14 cellular contexts compared by ENCODE assay signal in the genomic region with DNA sequence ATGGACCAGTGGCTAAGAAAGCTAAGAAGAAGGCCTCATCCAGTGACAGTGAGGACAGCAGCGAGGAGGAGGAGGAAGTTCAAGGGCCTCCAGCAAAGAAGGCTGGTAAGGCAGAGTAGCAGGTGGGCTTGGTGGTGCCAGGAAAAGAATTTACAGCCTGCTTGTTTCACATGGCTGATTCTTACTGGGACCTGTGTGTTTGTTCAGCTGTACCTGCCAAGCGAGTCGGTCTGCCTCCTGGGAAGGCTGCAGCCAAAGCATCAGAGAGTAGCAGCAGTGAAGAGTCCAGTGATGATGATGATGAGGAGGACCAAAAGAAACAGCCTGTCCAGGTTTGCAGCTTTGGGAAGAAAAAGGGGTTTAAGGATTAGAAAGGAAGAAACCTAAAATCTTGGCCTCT. TPM values are rescaled to one million over a fixed set of nuclear protein-coding genes. Genes with fewer than 3 reads are reported as not detected.
DNase-seq lines count a peak whose midpoint lies in the region; ATAC-seq and TF ChIP-seq lines count a peak whose summit lies in the region.
"Had no signal": no experiment of that assay in that cellular context is flagged by ENCODE, and none has a peak within 500 bp of the region (broad histone marks: within the 10 kb centered on the region; RNA-seq: fewer than 3 reads in every experiment).

No MANE protein-coding gene starts in this region.

- peak overlapping the region; percentile 86 for H3K27ac Mint-ChIP-seq in activated T-cell treated with anti-CD3 and anti-CD28 coated beads, Interleukin-2, amount 50 U/mL, for 72 hours
- H3K27ac Mint-ChIP-seq in activated T-helper 17 cell treated with anti-CD3 and anti-CD28 coated beads, Interleukin-2, amount 50 U/mL, for 72 hours: peak overlapping the region; percentile 85
- peak overlapping the region; percentile 16 for H3K27ac Mint-ChIP-seq in stimulated activated effector memory CD8-positive, alpha-beta T cell treated with anti-CD3 and anti-CD28 coated beads, Interleukin-12 subunit alpha, Interleukin-12 subunit beta, amount 100 ng/mL, for 72 hours

- no peak for TF ChIP-seq CTCF in NB4 (IDR thresholded peaks at IDR 0.05; ENCODE audit: low read depth, low read length)

- peaks cover 54% of the 10 kb centered on the region for H3K4me1 Mint-ChIP-seq in activated T-cell treated with anti-CD3 and anti-CD28 coated beads, Interleukin-2, amount 50 U/mL, for 72 hours (ENCODE audit: low read depth)
- peaks cover 17% of the 10 kb centered on the region for H3K4me1 Mint-ChIP-seq in activated T-helper 17 cell treated with anti-CD3 and anti-CD28 coated beads, Interleukin-2, amount 50 U/mL, for 72 hours
- H3K4me1 Mint-ChIP-seq in stimulated activated effector memory CD8-positive, alpha-beta T cell treated with anti-CD3 and anti-CD28 coated beads, Interleukin-12 subunit alpha, Interleukin-12 subunit beta, amount 100 ng/mL, for 72 hours: peaks cover 36% of the 10 kb centered on the region

- DNase-seq in activated T-cell treated with anti-CD3 and anti-CD28 coated beads, Interleukin-2, amount 50 U/mL, for 72 hours: no peak
- DNase-seq in activated T-cell treated with anti-CD3 and anti-CD28 coated beads, Interleukin-2, amount 50 U/mL, for 1 hour: no peak
- DNase-seq in NB4 (ENCODE audit: low read depth): peak; percentile 2
- DNase-seq in stimulated activated effector memory CD8-positive, alpha-beta T cell treated with anti-CD3 and anti-CD28 coated beads, Interleukin-12 subunit alpha, Interleukin-12 subunit beta, amount 100 ng/mL, for 72 hours (ENCODE audit: low spot score in 2 of 2): no peak
- no peak for DNase-seq in DMS 273 (lab: John Stamatoyannopoulos, UW; ENCODE audit: unreplicated experiment)
- DNase-seq in NCI-H2227 treated with DMSO at 0.1 percent for 48 hours (lab: John Stamatoyannopoulos, UW): no peak
- no peak for DNase-seq in HEK293T (ENCODE audit: extremely low spot score)
- DNase-seq: IMR-90; left colon; NCI-H1105 treated with DMSO at 0.1 percent for 48 hours; stimulated activated CD4-positive, alpha-beta T cell treated with anti-CD3 and anti-CD28 coated beads, Interleukin-4, amount 100 ng/mL, for 4 hours had no signal

- POLR2A ChIA-PET in HEK293T (lab: Yijun Ruan, JAX): interaction anchor here (1.1 kb wide), 1 partner anchor 12 kb away, joined by 4 read pairs; no protein-coding TSS in a partner anchor

- H3K27me3 Mint-ChIP-seq in activated T-cell treated with anti-CD3 and anti-CD28 coated beads, Interleukin-2, amount 50 U/mL, for 72 hours (ENCODE audit: low read depth): no peaks in the 10 kb centered on the region
- H3K27me3 Mint-ChIP-seq in activated T-helper 17 cell treated with anti-CD3 and anti-CD28 coated beads, Interleukin-2, amount 50 U/mL, for 72 hours: no peaks in the 10 kb centered on the region

- no peaks in the 10 kb centered on the region for H3K9me3 Mint-ChIP-seq in activated T-cell treated with anti-CD3 and anti-CD28 coated beads, Interleukin-2, amount 50 U/mL, for 72 hours
- H3K9me3 Mint-ChIP-seq in activated T-helper 17 cell treated with anti-CD3 and anti-CD28 coated beads, Interleukin-2, amount 50 U/mL, for 72 hours: no peaks in the 10 kb centered on the region
- no peaks in the 10 kb centered on the region for H3K9me3 Mint-ChIP-seq in stimulated activated effector memory CD8-positive, alpha-beta T cell treated with anti-CD3 and anti-CD28 coated beads, Interleukin-12 subunit alpha, Interleukin-12 subunit beta, amount 100 ng/mL, for 72 hours

- H3K36me3 Mint-ChIP-seq in activated T-cell treated with anti-CD3 and anti-CD28 coated beads, Interleukin-2, amount 50 U/mL, for 72 hours (ENCODE audit: insufficient read depth in 2 of 2): peaks cover 17 to 63% of the 10 kb centered on the region in 2 donors
- H3K36me3 Mint-ChIP-seq in activated T-helper 17 cell treated with anti-CD3 and anti-CD28 coated beads, Interleukin-2, amount 50 U/mL, for 72 hours (ENCODE audit: low read depth): peaks cover 100% of the 10 kb centered on the region
- peaks cover 100% of the 10 kb centered on the region for H3K36me3 Mint-ChIP-seq in stimulated activated effector memory CD8-positive, alpha-beta T cell treated with anti-CD3 and anti-CD28 coated beads, Interleukin-12 subunit alpha, Interleukin-12 subunit beta, amount 100 ng/mL, for 72 hours

- CTCF ChIA-PET in HEK293T (lab: Yijun Ruan, JAX): interaction anchor here (1.3 kb wide), 1 partner anchor 12 kb away, joined by 3 read pairs; no protein-coding TSS in a partner anchor

- H3K4me3 Mint-ChIP-seq in activated T-cell treated with anti-CD3 and anti-CD28 coated beads, Interleukin-2, amount 50 U/mL, for 72 hours: no peak overlapping the region
- peak overlapping the region; percentile 95 for H3K4me3 Mint-ChIP-seq in activated T-helper 17 cell treated with anti-CD3 and anti-CD28 coated beads, Interleukin-2, amount 50 U/mL, for 72 hours
- no peak overlapping the region for H3K4me3 Mint-ChIP-seq in stimulated activated effector memory CD8-positive, alpha-beta T cell treated with anti-CD3 and anti-CD28 coated beads, Interleukin-12 subunit alpha, Interleukin-12 subunit beta, amount 100 ng/mL, for 72 hours

- ATAC-seq in activated T-cell treated with anti-CD3 and anti-CD28 coated beads, Interleukin-2, amount 50 U/mL, for 72 hours (replicated peaks in 1 of 2): no peak
- no peak for ATAC-seq in activated T-helper 17 cell treated with anti-CD3 and anti-CD28 coated beads, Interleukin-2, amount 50 U/mL, for 72 hours (replicated peaks)
- ATAC-seq in stimulated activated effector memory CD8-positive, alpha-beta T cell treated with anti-CD3 and anti-CD28 coated beads, Interleukin-12 subunit alpha, Interleukin-12 subunit beta, amount 100 ng/mL, for 72 hours: no peak
- ATAC-seq: left colon, Panc1, SK-N-SH treated with all-trans-retinoic acid at 6 μM for 48 hours had no signal

- H3K4me3 ChIP-seq in NB4 (ENCODE audit: low read depth, low read length): no peak overlapping the region

- no peak for TF ChIP-seq POLR2A in NB4 (IDR thresholded peaks at IDR 0.05; ENCODE audit: extremely low read depth, insufficient read length)

TF ChIP-seq in HEK293T, 16 proteins besides CTCF, POLR2A, EP300 and RAD21:
- TF ChIP-seq CTBP1 (IDR thresholded peaks at IDR 0.05; ENCODE audit: borderline replicate concordance) (no peak), FOXM1 (IDR thresholded peaks at IDR 0.05; ENCODE audit: borderline replicate concordance) (no peak), ELF4 (IDR thresholded peaks at IDR 0.05) (no peak), SP1 (IDR thresholded peaks at IDR 0.05) (no peak), BHLHE40 (IDR thresholded peaks at IDR 0.05; ENCODE audit: borderline replicate concordance) (no peak), HDGF (IDR thresholded peaks at IDR 0.05; ENCODE audit: borderline replicate concordance) (no peak), ARNT (IDR thresholded peaks at IDR 0.05) (no peak), LEF1 (IDR thresholded peaks at IDR 0.05; ENCODE audit: borderline replicate concordance) (no peak), L3MBTL2 (conservative IDR thresholded peaks at IDR 0.05) (no peak), ZNF384 (IDR thresholded peaks at IDR 0.05) (no peak), FOXK2 (IDR thresholded peaks at IDR 0.05) (no peak), NFRKB (IDR thresholded peaks at IDR 0.05) (no peak), TARDBP (IDR thresholded peaks at IDR 0.05) (no peak), FOXA1 (IDR thresholded peaks at IDR 0.05) (no peak), SUZ12 (IDR thresholded peaks at IDR 0.05) (no peak)
- TF ChIP-seq, protein P1, sequence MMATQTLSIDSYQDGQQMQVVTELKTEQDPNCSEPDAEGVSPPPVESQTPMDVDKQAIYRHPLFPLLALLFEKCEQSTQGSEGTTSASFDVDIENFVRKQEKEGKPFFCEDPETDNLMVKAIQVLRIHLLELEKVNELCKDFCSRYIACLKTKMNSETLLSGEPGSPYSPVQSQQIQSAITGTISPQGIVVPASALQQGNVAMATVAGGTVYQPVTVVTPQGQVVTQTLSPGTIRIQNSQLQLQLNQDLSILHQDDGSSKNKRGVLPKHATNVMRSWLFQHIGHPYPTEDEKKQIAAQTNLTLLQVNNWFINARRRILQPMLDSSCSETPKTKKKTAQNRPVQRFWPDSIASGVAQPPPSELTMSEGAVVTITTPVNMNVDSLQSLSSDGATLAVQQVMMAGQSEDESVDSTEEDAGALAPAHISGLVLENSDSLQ (IDR thresholded peaks at IDR 0.05): no peak

RNA-seq across cellular contexts. Expression of a gene that starts 5.0 kb away (rescaled TPM):
- total RNA-seq in activated T-cell treated with anti-CD3 and anti-CD28 coated beads, Interleukin-2, amount 50 U/mL, for 72 hours: 100 to 1,000 TPM in 1 of 2 donors, 10 to 100 TPM in 1; 98.2 to 124 TPM
- 100 to 1,000 TPM in 1 of 2 donors, 10 to 100 TPM in 1; 76.9 to 168 TPM for total RNA-seq in activated T-helper 17 cell treated with anti-CD3 and anti-CD28 coated beads, Interleukin-2, amount 50 U/mL, for 72 hours

RNA-seq across cellular contexts. Expression of a gene that starts 24.4 kb away (rescaled TPM):
- 10 to 100 TPM; 42.6 to 51.4 TPM for total RNA-seq in activated T-cell treated with anti-CD3 and anti-CD28 coated beads, Interleukin-2, amount 50 U/mL, for 72 hours
- 10 to 100 TPM; 34.5 to 71.3 TPM for total RNA-seq in activated T-helper 17 cell treated with anti-CD3 and anti-CD28 coated beads, Interleukin-2, amount 50 U/mL, for 72 hours

RNA-seq across cellular contexts. Expression of a gene that starts 37.1 kb away (rescaled TPM):
- total RNA-seq in activated T-cell treated with anti-CD3 and anti-CD28 coated beads, Interleukin-2, amount 50 U/mL, for 72 hours: 10 to 100 TPM; 65.1 to 71.2 TPM
- total RNA-seq in activated T-helper 17 cell treated with anti-CD3 and anti-CD28 coated beads, Interleukin-2, amount 50 U/mL, for 72 hours: 10 to 100 TPM; 93.6 to 99.1 TPM

Comparison
In these comparisons a context has a peak if more than half of its experiments do, and no peak if none do; other contexts are left out.
1. H3K27ac Mint-ChIP-seq: peak in every context shown above with its lines; median percentile 86 in activated T-cell treated with anti-CD3 and anti-CD28 coated beads, Interleukin-2, amount 50 U/mL, for 72 hours; 85 in activated T-helper 17 cell treated with anti-CD3 and anti-CD28 coated beads, Interleukin-2, amount 50 U/mL, for 72 hours; 16 in stimulated activated effector memory CD8-positive, alpha-beta T cell treated with anti-CD3 and anti-CD28 coated beads, Interleukin-12 subunit alpha, Interleukin-12 subunit beta, amount 100 ng/mL, for 72 hours.